1 cellular context compared by ENCODE assay signal in the genomic region with DNA sequence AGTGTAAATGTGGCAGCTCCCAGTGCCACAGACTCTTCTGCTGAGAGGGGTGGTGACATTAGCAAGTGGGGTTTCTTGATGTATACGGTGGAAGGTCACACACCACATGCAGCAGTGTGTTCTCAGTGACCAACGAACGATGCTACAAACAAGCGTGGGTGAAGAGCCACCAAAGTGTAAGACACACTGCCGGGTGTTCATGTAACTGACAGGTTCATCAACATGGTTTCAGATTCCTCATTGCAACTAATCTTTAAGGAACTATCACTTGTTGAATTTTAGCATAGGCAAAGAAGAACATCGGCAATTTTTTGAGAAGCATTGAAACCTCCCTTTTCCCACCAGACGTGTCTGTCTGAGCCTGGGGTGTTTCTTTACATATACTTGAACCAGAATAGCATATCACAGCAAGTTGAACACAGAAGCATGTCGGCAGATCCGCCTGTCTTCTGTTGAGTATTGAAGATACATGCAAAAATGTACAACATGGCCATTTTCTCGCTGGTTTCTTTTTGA.
TF ChIP-seq lines count a peak whose summit lies in the region.

No MANE protein-coding gene starts in this region.

TF ChIP-seq in GM12878, 131 proteins besides CTCF, POLR2A, EP300 and RAD21 (continued from another document and continues in another):
- TF ChIP-seq, protein P1, sequence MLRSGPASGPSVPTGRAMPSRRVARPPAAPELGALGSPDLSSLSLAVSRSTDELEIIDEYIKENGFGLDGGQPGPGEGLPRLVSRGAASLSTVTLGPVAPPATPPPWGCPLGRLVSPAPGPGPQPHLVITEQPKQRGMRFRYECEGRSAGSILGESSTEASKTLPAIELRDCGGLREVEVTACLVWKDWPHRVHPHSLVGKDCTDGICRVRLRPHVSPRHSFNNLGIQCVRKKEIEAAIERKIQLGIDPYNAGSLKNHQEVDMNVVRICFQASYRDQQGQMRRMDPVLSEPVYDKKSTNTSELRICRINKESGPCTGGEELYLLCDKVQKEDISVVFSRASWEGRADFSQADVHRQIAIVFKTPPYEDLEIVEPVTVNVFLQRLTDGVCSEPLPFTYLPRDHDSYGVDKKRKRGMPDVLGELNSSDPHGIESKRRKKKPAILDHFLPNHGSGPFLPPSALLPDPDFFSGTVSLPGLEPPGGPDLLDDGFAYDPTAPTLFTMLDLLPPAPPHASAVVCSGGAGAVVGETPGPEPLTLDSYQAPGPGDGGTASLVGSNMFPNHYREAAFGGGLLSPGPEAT (IDR thresholded peaks at IDR 0.05; ENCODE audit: low read depth), result no peak
- TF ChIP-seq GATAD2B (conservative IDR thresholded peaks at IDR 0.05; ENCODE audit: low read depth) (peak; percentile 36; the same call in 1 of the 2 replicates), MYB (IDR thresholded peaks at IDR 0.05; ENCODE audit: borderline replicate concordance, low read depth, low read length) (no peak), ZNF24 (IDR thresholded peaks at IDR 0.05) (no peak), MEF2B (IDR thresholded peaks at IDR 0.05; ENCODE audit: partially characterized antibody, poor library complexity, severe bottlenecking) (peak; percentile 8), TAF1 (IDR thresholded peaks at IDR 0.05; ENCODE audit: borderline replicate concordance, low read depth, low read length) (no peak), SMARCA5 (IDR thresholded peaks at IDR 0.05) (peak; percentile 54; the same call in 1 of the 2 replicates), RB1 (IDR thresholded peaks at IDR 0.05; ENCODE audit: borderline replicate concordance) (no peak), ZBED1 (IDR thresholded peaks at IDR 0.05; ENCODE audit: borderline replicate concordance) (no peak), ZNF217 (IDR thresholded peaks at IDR 0.05) (no peak), SRF (IDR thresholded peaks at IDR 0.05; ENCODE audit: low read depth in 2 of 2, low read length in 2 of 2) (no peak), KDM1A (IDR thresholded peaks at IDR 0.05; ENCODE audit: borderline replicate concordance) (no peak), NR2C2 (IDR thresholded peaks at IDR 0.05; ENCODE audit: borderline replicate concordance, control insufficient read depth, insufficient read length, low read depth) (no peak), CHD1 (IDR thresholded peaks at IDR 0.05; ENCODE audit: low read depth, low read length) (no peak), CBX5 (IDR thresholded peaks at IDR 0.05; ENCODE audit: low read depth) (no peak), SMC3 (IDR thresholded peaks at IDR 0.05; ENCODE audit: borderline replicate concordance, low read length) (no peak), SUZ12 (IDR thresholded peaks at IDR 0.05; ENCODE audit: unreplicated experiment) (no peak), RBBP5 (conservative IDR thresholded peaks at IDR 0.05) (no peak), CBX3 (IDR thresholded peaks at IDR 0.05; ENCODE audit: borderline replicate concordance, low read depth) (no peak), POU2F2 (IDR thresholded peaks at IDR 0.05; ENCODE audit: borderline replicate concordance, low read depth, low read length) (no peak), MYC (IDR thresholded peaks at IDR 0.05; ENCODE audit: insufficient read depth, insufficient read length, insufficient replicate concordance, low read length, severe bottlenecking) (no peak), NRF1 (conservative IDR thresholded peaks at IDR 0.05; ENCODE audit: low read depth, low read length) (no peak), MXI1 (IDR thresholded peaks at IDR 0.05; ENCODE audit: low read depth, low read length) (peak; percentile 85), SREBF2 (IDR thresholded peaks at IDR 0.05; ENCODE audit: low read length) (no peak), SIN3A (IDR thresholded peaks at IDR 0.05; ENCODE audit: low read depth, low read length) (no peak), YBX1 (IDR thresholded peaks at IDR 0.05) (no peak), CBFB (IDR thresholded peaks at IDR 0.05; ENCODE audit: low read depth) (no peak), CHD2 (IDR thresholded peaks at IDR 0.05; ENCODE audit: borderline replicate concordance, low read depth, low read length) (0 out of 2 replicates have a peak, but pooled peaks have one; percentile 35), GABPA (IDR thresholded peaks at IDR 0.05; ENCODE audit: low read depth) (no peak), SIX5 (IDR thresholded peaks at IDR 0.05; ENCODE audit: low read depth, low read length, severe bottlenecking) (no peak)
- TF ChIP-seq, protein P2, sequence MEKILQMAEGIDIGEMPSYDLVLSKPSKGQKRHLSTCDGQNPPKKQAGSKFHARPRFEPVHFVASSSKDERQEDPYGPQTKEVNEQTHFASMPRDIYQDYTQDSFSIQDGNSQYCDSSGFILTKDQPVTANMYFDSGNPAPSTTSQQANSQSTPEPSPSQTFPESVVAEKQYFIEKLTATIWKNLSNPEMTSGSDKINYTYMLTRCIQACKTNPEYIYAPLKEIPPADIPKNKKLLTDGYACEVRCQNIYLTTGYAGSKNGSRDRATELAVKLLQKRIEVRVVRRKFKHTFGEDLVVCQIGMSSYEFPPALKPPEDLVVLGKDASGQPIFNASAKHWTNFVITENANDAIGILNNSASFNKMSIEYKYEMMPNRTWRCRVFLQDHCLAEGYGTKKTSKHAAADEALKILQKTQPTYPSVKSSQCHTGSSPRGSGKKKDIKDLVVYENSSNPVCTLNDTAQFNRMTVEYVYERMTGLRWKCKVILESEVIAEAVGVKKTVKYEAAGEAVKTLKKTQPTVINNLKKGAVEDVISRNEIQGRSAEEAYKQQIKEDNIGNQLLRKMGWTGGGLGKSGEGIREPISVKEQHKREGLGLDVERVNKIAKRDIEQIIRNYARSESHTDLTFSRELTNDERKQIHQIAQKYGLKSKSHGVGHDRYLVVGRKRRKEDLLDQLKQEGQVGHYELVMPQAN (conservative IDR thresholded peaks at IDR 0.05), result no peak
- TF ChIP-seq, protein P3, sequence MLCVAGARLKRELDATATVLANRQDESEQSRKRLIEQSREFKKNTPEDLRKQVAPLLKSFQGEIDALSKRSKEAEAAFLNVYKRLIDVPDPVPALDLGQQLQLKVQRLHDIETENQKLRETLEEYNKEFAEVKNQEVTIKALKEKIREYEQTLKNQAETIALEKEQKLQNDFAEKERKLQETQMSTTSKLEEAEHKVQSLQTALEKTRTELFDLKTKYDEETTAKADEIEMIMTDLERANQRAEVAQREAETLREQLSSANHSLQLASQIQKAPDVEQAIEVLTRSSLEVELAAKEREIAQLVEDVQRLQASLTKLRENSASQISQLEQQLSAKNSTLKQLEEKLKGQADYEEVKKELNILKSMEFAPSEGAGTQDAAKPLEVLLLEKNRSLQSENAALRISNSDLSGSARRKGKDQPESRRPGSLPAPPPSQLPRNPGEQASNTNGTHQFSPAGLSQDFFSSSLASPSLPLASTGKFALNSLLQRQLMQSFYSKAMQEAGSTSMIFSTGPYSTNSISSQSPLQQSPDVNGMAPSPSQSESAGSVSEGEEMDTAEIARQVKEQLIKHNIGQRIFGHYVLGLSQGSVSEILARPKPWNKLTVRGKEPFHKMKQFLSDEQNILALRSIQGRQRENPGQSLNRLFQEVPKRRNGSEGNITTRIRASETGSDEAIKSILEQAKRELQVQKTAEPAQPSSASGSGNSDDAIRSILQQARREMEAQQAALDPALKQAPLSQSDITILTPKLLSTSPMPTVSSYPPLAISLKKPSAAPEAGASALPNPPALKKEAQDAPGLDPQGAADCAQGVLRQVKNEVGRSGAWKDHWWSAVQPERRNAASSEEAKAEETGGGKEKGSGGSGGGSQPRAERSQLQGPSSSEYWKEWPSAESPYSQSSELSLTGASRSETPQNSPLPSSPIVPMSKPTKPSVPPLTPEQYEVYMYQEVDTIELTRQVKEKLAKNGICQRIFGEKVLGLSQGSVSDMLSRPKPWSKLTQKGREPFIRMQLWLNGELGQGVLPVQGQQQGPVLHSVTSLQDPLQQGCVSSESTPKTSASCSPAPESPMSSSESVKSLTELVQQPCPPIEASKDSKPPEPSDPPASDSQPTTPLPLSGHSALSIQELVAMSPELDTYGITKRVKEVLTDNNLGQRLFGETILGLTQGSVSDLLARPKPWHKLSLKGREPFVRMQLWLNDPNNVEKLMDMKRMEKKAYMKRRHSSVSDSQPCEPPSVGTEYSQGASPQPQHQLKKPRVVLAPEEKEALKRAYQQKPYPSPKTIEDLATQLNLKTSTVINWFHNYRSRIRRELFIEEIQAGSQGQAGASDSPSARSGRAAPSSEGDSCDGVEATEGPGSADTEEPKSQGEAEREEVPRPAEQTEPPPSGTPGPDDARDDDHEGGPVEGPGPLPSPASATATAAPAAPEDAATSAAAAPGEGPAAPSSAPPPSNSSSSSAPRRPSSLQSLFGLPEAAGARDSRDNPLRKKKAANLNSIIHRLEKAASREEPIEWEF (IDR thresholded peaks at IDR 0.05; ENCODE audit: insufficient replicate concordance, low read depth, low read length), result peak; percentile 35
- TF ChIP-seq, protein P4, sequence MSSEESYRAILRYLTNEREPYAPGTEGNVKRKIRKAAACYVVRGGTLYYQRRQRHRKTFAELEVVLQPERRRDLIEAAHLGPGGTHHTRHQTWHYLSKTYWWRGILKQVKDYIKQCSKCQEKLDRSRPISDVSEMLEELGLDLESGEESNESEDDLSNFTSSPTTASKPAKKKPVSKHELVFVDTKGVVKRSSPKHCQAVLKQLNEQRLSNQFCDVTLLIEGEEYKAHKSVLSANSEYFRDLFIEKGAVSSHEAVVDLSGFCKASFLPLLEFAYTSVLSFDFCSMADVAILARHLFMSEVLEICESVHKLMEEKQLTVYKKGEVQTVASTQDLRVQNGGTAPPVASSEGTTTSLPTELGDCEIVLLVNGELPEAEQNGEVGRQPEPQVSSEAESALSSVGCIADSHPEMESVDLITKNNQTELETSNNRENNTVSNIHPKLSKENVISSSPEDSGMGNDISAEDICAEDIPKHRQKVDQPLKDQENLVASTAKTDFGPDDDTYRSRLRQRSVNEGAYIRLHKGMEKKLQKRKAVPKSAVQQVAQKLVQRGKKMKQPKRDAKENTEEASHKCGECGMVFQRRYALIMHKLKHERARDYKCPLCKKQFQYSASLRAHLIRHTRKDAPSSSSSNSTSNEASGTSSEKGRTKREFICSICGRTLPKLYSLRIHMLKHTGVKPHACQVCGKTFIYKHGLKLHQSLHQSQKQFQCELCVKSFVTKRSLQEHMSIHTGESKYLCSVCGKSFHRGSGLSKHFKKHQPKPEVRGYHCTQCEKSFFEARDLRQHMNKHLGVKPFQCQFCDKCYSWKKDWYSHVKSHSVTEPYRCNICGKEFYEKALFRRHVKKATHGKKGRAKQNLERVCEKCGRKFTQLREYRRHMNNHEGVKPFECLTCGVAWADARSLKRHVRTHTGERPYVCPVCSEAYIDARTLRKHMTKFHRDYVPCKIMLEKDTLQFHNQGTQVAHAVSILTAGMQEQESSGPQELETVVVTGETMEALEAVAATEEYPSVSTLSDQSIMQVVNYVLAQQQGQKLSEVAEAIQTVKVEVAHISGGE (CRISPR knock-in tag; IDR thresholded peaks at IDR 0.05), result no peak
- TF ChIP-seq, protein P5, sequence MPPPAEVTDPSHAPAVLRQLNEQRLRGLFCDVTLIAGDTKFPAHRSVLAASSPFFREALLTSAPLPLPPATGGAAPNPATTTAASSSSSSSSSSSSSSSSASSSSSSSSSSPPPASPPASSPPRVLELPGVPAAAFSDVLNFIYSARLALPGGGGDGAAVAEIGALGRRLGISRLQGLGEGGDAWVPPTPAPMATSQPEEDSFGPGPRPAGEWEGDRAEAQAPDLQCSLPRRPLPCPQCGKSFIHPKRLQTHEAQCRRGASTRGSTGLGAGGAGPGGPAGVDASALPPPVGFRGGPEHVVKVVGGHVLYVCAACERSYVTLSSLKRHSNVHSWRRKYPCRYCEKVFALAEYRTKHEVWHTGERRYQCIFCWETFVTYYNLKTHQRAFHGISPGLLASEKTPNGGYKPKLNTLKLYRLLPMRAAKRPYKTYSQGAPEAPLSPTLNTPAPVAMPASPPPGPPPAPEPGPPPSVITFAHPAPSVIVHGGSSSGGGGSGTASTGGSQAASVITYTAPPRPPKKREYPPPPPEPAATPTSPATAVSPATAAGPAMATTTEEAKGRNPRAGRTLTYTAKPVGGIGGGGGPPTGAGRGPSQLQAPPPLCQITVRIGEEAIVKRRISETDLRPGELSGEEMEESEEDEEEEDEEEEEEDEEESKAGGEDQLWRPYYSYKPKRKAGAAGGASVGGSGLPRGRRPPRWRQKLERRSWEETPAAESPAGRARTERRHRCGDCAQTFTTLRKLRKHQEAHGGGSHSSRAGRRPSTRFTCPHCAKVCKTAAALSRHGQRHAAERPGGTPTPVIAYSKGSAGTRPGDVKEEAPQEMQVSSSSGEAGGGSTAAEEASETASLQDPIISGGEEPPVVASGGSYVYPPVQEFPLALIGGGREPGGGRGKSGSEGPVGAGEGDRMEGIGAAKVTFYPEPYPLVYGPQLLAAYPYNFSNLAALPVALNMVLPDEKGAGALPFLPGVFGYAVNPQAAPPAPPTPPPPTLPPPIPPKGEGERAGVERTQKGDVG (CRISPR knock-in tag; IDR thresholded peaks at IDR 0.05), result no peak
- TF ChIP-seq, protein P6, sequence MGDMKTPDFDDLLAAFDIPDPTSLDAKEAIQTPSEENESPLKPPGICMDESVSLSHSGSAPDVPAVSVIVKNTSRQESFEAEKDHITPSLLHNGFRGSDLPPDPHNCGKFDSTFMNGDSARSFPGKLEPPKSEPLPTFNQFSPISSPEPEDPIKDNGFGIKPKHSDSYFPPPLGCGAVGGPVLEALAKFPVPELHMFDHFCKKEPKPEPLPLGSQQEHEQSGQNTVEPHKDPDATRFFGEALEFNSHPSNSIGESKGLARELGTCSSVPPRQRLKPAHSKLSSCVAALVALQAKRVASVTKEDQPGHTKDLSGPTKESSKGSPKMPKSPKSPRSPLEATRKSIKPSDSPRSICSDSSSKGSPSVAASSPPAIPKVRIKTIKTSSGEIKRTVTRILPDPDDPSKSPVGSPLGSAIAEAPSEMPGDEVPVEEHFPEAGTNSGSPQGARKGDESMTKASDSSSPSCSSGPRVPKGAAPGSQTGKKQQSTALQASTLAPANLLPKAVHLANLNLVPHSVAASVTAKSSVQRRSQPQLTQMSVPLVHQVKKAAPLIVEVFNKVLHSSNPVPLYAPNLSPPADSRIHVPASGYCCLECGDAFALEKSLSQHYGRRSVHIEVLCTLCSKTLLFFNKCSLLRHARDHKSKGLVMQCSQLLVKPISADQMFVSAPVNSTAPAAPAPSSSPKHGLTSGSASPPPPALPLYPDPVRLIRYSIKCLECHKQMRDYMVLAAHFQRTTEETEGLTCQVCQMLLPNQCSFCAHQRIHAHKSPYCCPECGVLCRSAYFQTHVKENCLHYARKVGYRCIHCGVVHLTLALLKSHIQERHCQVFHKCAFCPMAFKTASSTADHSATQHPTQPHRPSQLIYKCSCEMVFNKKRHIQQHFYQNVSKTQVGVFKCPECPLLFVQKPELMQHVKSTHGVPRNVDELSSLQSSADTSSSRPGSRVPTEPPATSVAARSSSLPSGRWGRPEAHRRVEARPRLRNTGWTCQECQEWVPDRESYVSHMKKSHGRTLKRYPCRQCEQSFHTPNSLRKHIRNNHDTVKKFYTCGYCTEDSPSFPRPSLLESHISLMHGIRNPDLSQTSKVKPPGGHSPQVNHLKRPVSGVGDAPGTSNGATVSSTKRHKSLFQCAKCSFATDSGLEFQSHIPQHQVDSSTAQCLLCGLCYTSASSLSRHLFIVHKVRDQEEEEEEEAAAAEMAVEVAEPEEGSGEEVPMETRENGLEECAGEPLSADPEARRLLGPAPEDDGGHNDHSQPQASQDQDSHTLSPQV (IDR thresholded peaks at IDR 0.05), result no peak
- TF ChIP-seq, protein P7, sequence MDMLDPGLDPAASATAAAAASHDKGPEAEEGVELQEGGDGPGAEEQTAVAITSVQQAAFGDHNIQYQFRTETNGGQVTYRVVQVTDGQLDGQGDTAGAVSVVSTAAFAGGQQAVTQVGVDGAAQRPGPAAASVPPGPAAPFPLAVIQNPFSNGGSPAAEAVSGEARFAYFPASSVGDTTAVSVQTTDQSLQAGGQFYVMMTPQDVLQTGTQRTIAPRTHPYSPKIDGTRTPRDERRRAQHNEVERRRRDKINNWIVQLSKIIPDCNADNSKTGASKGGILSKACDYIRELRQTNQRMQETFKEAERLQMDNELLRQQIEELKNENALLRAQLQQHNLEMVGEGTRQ (IDR thresholded peaks at IDR 0.05; ENCODE audit: borderline replicate concordance, low read depth, low read length), result no peak
